8 cellular contexts compared by ENCODE assay signal in genomic region chr2:74653985-74654882, GRCh38. TPM values are rescaled to one million over a fixed set of nuclear protein-coding genes. Genes with fewer than 3 reads are reported as not detected.
DNase-seq lines count a peak whose midpoint lies in the region; ATAC-seq and TF ChIP-seq lines count a peak whose summit lies in the region.

A gene with protein sequence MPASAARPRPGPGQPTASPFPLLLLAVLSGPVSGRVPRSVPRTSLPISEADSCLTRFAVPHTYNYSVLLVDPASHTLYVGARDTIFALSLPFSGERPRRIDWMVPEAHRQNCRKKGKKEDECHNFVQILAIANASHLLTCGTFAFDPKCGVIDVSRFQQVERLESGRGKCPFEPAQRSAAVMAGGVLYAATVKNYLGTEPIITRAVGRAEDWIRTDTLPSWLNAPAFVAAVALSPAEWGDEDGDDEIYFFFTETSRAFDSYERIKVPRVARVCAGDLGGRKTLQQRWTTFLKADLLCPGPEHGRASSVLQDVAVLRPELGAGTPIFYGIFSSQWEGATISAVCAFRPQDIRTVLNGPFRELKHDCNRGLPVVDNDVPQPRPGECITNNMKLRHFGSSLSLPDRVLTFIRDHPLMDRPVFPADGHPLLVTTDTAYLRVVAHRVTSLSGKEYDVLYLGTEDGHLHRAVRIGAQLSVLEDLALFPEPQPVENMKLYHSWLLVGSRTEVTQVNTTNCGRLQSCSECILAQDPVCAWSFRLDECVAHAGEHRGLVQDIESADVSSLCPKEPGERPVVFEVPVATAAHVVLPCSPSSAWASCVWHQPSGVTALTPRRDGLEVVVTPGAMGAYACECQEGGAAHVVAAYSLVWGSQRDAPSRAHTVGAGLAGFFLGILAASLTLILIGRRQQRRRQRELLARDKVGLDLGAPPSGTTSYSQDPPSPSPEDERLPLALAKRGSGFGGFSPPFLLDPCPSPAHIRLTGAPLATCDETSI (plus strand): TSS chr2:74654247. CDS start chr2:74654377, 130 bp downstream.

- H3K4me1 ChIP-seq in ovary (ENCODE audit: insufficient read depth), result peaks cover 2% of the 10 kb centered on the region
- peaks cover 0 to 4% of the 10 kb centered on the region in 2 donors for H3K4me1 ChIP-seq in thyroid gland

- H3K27ac Mint-ChIP-seq in activated naive CD8-positive, alpha-beta T cell treated with anti-CD3 and anti-CD28 coated beads for 36 hours, result no peak within 1 kb of the TSS

- intact Hi-C loops in head of caudate nucleus (cut with DNase I), result no loop called here
- intact Hi-C loops in ovary (cut with DNase I), result loop anchor here in 1 of 4 donors (5.0 kb wide), 1 partner anchor 182 kb away; the partner anchor contains the start of gene MRPL53
- intact Hi-C loops in thyroid gland (cut with DNase I), result no loop called here

- DNase-seq in GM10266 (ENCODE audit: extremely low spot score), result peak; percentile 99
- peak; percentile 94 for DNase-seq in NCI-H1092 treated with DMSO at 0.1 percent for 48 hours (lab: John Stamatoyannopoulos, UW)
- DNase-seq in SKM-1 (lab: John Stamatoyannopoulos, UW; ENCODE audit: unreplicated experiment), result peak; percentile 94
- DNase-seq in activated naive CD8-positive, alpha-beta T cell treated with anti-CD3 and anti-CD28 coated beads for 36 hours, result peak; percentile 94
- DNase-seq in head of caudate nucleus, result peak; percentile 89 to 99 (median 97)
- DNase-seq in ovary, result peak; percentile 96 to 98 (median 97)
- peak; percentile 99 for DNase-seq in thyroid gland

- H3K27me3 Mint-ChIP-seq in activated naive CD8-positive, alpha-beta T cell treated with anti-CD3 and anti-CD28 coated beads for 36 hours, result peaks cover 18% of the 10 kb centered on the region

- H3K36me3 Mint-ChIP-seq in activated naive CD8-positive, alpha-beta T cell treated with anti-CD3 and anti-CD28 coated beads for 36 hours, result no peaks in the 10 kb centered on the region

- H3K27me3 ChIP-seq in ovary (no peaks in the 10 kb centered on the region), thyroid gland (no peaks in the 10 kb centered on the region)

- peak within 1 kb of the TSS in 1 of 2 donors; percentile 26 for H3K27ac ChIP-seq in ovary
- H3K27ac ChIP-seq in thyroid gland, result no peak within 1 kb of the TSS

- H3K9me3 ChIP-seq in ovary (no peaks in the 10 kb centered on the region), thyroid gland (no peaks in the 10 kb centered on the region)

- H3K4me3 ChIP-seq in ovary (peak within 1 kb of the TSS; percentile 79), thyroid gland (replicated peaks in 1 of 3) (peak within 1 kb of the TSS; percentile 5 to 44 (median 29))

- TF ChIP-seq CTCF in GM10266 (IDR thresholded peaks at IDR 0.05; ENCODE audit: control insufficient read depth, insufficient read depth, low read depth, missing control alignments), result no peak
- no peak for TF ChIP-seq CTCF in ovary (IDR thresholded peaks at IDR 0.05)
- TF ChIP-seq CTCF in thyroid gland (IDR thresholded peaks at IDR 0.05), result peak in 1 of 6 experiments; percentile 0

- TF ChIP-seq POLR2A in ovary (IDR thresholded peaks at IDR 0.05) (no peak), thyroid gland (IDR thresholded peaks at IDR 0.05) (peak in 1 of 2 donors; percentile 84)

- H3K36me3 ChIP-seq in ovary, result no peaks in the 10 kb centered on the region
- H3K36me3 ChIP-seq in thyroid gland, result no peaks in the 10 kb centered on the region

- ATAC-seq in HG02623 (IDR thresholded peaks at IDR 0.05; ENCODE audit: unreplicated experiment), result peak; percentile 100

- WGBS in ovary, 3 donors, result 1 to 2% (median 1%) methylated on average over 40 to 79 of the region's 79 CpGs
- 0 to 3% methylated on average over 20 to 32 of the region's 79 CpGs for WGBS in thyroid gland, 2 donors

- no peaks in the 10 kb centered on the region for H3K9me3 Mint-ChIP-seq in activated naive CD8-positive, alpha-beta T cell treated with anti-CD3 and anti-CD28 coated beads for 36 hours

- peaks cover 10% of the 10 kb centered on the region for H3K4me1 Mint-ChIP-seq in activated naive CD8-positive, alpha-beta T cell treated with anti-CD3 and anti-CD28 coated beads for 36 hours

- H3K4me3 Mint-ChIP-seq in activated naive CD8-positive, alpha-beta T cell treated with anti-CD3 and anti-CD28 coated beads for 36 hours, result peak within 1 kb of the TSS; percentile 74

- TF ChIP-seq EP300 in ovary (IDR thresholded peaks at IDR 0.05), result no peak

RNA-seq across cellular contexts. Expression of the gene that starts here (rescaled TPM):
- 1 to 10 TPM; 3.9 to 4.2 TPM for total RNA-seq in activated naive CD8-positive, alpha-beta T cell treated with anti-CD3 and anti-CD28 coated beads for 36 hours
- 10 to 100 TPM in 3 of 7 donors, 1 to 10 TPM in 4; 6.2 to 13.5 (median 7.4) TPM for total RNA-seq in ovary
- 1 to 10 TPM; 3.8 to 6.9 TPM for polyA plus RNA-seq in ovary
- 1 to 10 TPM; 4.3 to 7.2 (median 6.1) TPM for total RNA-seq in thyroid gland
